Comparison of ENCODE assay signal across 18 cellular contexts in the genomic region with DNA sequence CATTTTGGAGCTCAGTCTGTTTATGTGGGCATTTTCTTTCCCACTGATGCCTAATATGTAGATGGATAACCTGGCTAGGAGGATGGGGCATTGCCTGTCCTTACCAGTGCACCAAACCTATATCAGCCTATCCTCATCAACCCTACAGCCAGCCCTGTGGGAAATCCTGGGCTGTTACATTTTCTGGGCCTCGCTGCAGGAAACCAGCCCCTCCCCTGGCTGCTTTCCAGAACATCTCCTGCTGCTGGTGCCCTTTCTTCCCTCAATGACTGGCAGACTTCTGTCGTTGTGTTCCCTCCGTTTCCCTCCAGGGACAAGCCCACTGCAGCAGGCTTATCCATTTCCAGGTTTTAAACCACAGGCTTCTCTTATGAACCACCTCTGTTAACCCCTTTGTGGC.
"Had no signal": no experiment of that assay in that cellular context is flagged by ENCODE, and none has a peak within 500 bp of the region (broad histone marks: within the 10 kb centered on the region; RNA-seq: fewer than 3 reads in every experiment).

No MANE protein-coding gene starts in this region.

- H3K9me3 ChIP-seq: lower lobe of right lung, neutrophil, tibial artery, vagina had no signal

- H3K36me3 Mint-ChIP-seq: activated naive CD4-positive, alpha-beta T cell treated with anti-CD3 and anti-CD28 coated beads, Interleukin-2, amount 10 ng/mL, durations not matched to agents 7 days and 5 days; stimulated activated naive B cell treated with anti-CD40 and anti-IgM and Interleukin-4, amounts not matched to agents 10 μg/mL and 1 μg/mL and 100 μg/mL, for 72 hours had no signal

- H3K27me3 Mint-ChIP-seq: activated naive CD4-positive, alpha-beta T cell treated with anti-CD3 and anti-CD28 coated beads, Interleukin-2, amount 10 ng/mL, durations not matched to agents 7 days and 5 days; effector memory CD8-positive, alpha-beta T cell; stimulated activated naive B cell treated with anti-CD40 and anti-IgM and Interleukin-4, amounts not matched to agents 10 μg/mL and 1 μg/mL and 100 μg/mL, for 72 hours had no signal

- H3K27ac ChIP-seq: epithelial cell of prostate, heart left ventricle, lower lobe of right lung, neutrophil, parathyroid adenoma, tibial artery, vagina had no signal

- H3K27ac Mint-ChIP-seq: activated naive CD4-positive, alpha-beta T cell treated with anti-CD3 and anti-CD28 coated beads, Interleukin-2, amount 10 ng/mL, durations not matched to agents 7 days and 5 days; activated T-helper 2 cell treated with anti-CD3 and anti-CD28 coated beads, Interferon-gamma antibody, Interleukin-2, Interleukin-4, amounts not matched to agents 10 μg/mL and 5 μg/mL and 100 μg/mL, durations not matched to agents 14 hours and 24 hours and 36 hours; effector memory CD8-positive, alpha-beta T cell; stimulated activated naive B cell treated with anti-CD40 and anti-IgM and Interleukin-4, amounts not matched to agents 10 μg/mL and 1 μg/mL and 100 μg/mL, for 72 hours had no signal

- H3K27me3 ChIP-seq: heart left ventricle, neutrophil, tibial artery, vagina had no signal

- H3K4me1 ChIP-seq: heart left ventricle, lower lobe of right lung, parathyroid adenoma, tibial artery, vagina had no signal

- H3K79me2 ChIP-seq: parathyroid adenoma had no signal

- DNase-seq: activated CD4-positive, alpha-beta T cell treated with anti-CD3 and anti-CD28 coated beads for 1 hour; activated CD4-positive, alpha-beta T cell treated with anti-CD3 and anti-CD28 coated beads, Interleukin-2, amount 50 U/mL, for 4 hours; activated naive CD4-positive, alpha-beta T cell treated with anti-CD3 and anti-CD28 coated beads, Interleukin-2, amount 10 ng/mL, durations not matched to agents 7 days and 5 days; activated T-cell treated with anti-CD3 and anti-CD28 coated beads, Interleukin-2, amount 50 U/mL, for 1 hour; dermis blood vessel endothelial cell; effector memory CD8-positive, alpha-beta T cell; heart left ventricle; left colon; lower lobe of right lung; midbrain; stimulated activated naive B cell treated with anti-CD40 and anti-IgM and Interleukin-4, amounts not matched to agents 10 μg/mL and 1 μg/mL and 100 μg/mL, for 72 hours; T1000; tibial artery had no signal

- H3K4me3 Mint-ChIP-seq: activated naive CD4-positive, alpha-beta T cell treated with anti-CD3 and anti-CD28 coated beads, Interleukin-2, amount 10 ng/mL, durations not matched to agents 7 days and 5 days; effector memory CD8-positive, alpha-beta T cell; stimulated activated naive B cell treated with anti-CD40 and anti-IgM and Interleukin-4, amounts not matched to agents 10 μg/mL and 1 μg/mL and 100 μg/mL, for 72 hours had no signal

- H2AFZ ChIP-seq: parathyroid adenoma had no signal

- H3K4me1 Mint-ChIP-seq: activated naive CD4-positive, alpha-beta T cell treated with anti-CD3 and anti-CD28 coated beads, Interleukin-2, amount 10 ng/mL, durations not matched to agents 7 days and 5 days; stimulated activated naive B cell treated with anti-CD40 and anti-IgM and Interleukin-4, amounts not matched to agents 10 μg/mL and 1 μg/mL and 100 μg/mL, for 72 hours had no signal

- H3K4me3 ChIP-seq: heart left ventricle, lower lobe of right lung, tibial artery, vagina had no signal

- H3K36me3 ChIP-seq: heart left ventricle, lower lobe of right lung, neutrophil, tibial artery, vagina had no signal

- H3K9ac ChIP-seq: parathyroid adenoma had no signal
